16 cellular contexts compared by ENCODE assay signal in genomic region chr1:6960291-6960758, GRCh38.
DNase-seq lines count a peak whose midpoint lies in the region; ATAC-seq and TF ChIP-seq lines count a peak whose summit lies in the region.
"Had no signal": no experiment of that assay in that cellular context is flagged by ENCODE, and none has a peak within 500 bp of the region (broad histone marks: within the 10 kb centered on the region; RNA-seq: fewer than 3 reads in every experiment).

No MANE protein-coding gene starts in this region.

- TF ChIP-seq POLR2A in testis (IDR thresholded peaks at IDR 0.05) (no peak), Peyer's patch (IDR thresholded peaks at IDR 0.05) (no peak)

- intact Hi-C loops in left cardiac atrium (cut with DNase I) (no loop called here), testis (cut with DNase I; ENCODE audit: low total_unique reads) (no loop called here)

- H3K36me3 ChIP-seq in testis (ENCODE audit: low read depth, missing control alignments): no peaks in the 10 kb centered on the region
- no peaks in the 10 kb centered on the region for H3K36me3 ChIP-seq in Peyer's patch
- H3K36me3 ChIP-seq: thyroid gland had no signal

- TF ChIP-seq CTCF in testis (IDR thresholded peaks at IDR 0.05) (no peak), Peyer's patch (IDR thresholded peaks at IDR 0.05) (no peak)

- DNase-seq in NCI-H2029 (lab: John Stamatoyannopoulos, UW) (peak; percentile 17), NCI-H2029 treated with DMSO at 0.1 percent for 48 hours (lab: John Stamatoyannopoulos, UW) (no peak), left cardiac atrium (peak; percentile 69), testis (peak; percentile 76), putamen (ENCODE audit: low spot score) (no peak), SHP77 (lab: John Stamatoyannopoulos, UW) (no peak), Peyer's patch (no peak)
- DNase-seq: activated CD4-positive, alpha-beta memory T cell treated with anti-CD3 and anti-CD28 coated beads for 36 hours; aorta; Kasumi-1; mucosa of descending colon; OCI-M1; stimulated activated CD4-positive, alpha-beta T cell treated with anti-CD3 and anti-CD28 coated beads, Interleukin-4, amount 100 ng/mL, for 24 hours had no signal

- peaks cover 39% of the 10 kb centered on the region for H3K4me1 ChIP-seq in testis
- H3K4me1 ChIP-seq in Peyer's patch: peaks cover 0 to 26% (median 2%) of the 10 kb centered on the region in 4 donors

- H3K27me3 ChIP-seq in testis (no peaks in the 10 kb centered on the region), Peyer's patch (no peaks in the 10 kb centered on the region)

- peak; percentile 68 for ATAC-seq in SK-N-SH treated with all-trans-retinoic acid at 6 μM for 48 hours
- peak; percentile 5 to 28 for ATAC-seq in left cardiac atrium
- ATAC-seq: mucosa of descending colon had no signal

- no peaks in the 10 kb centered on the region for H3K9me3 ChIP-seq in testis
- H3K9me3 ChIP-seq in Peyer's patch: no peaks in the 10 kb centered on the region
- H3K9me3 ChIP-seq: mucosa of descending colon, thyroid gland had no signal

- H3K4me3 ChIP-seq in testis: no peak overlapping the region
- no peak overlapping the region for H3K4me3 ChIP-seq in Peyer's patch
- H3K4me3 ChIP-seq: mucosa of descending colon, thyroid gland had no signal

- 39 to 55% methylated on average over 10 to 12 of the region's 12 CpGs for WGBS in testis, 2 donors

- H3K27ac ChIP-seq in testis (peak overlapping the region in 1 of 2 donors; percentile 72), Peyer's patch (no peak overlapping the region)
- H3K27ac ChIP-seq: 22Rv1, thyroid gland had no signal

TF ChIP-seq in SK-N-SH treated with all-trans-retinoic acid at 6 μM for 48 hours, 23 proteins besides CTCF, POLR2A, EP300 and RAD21:
- TF ChIP-seq PPARA (CRISPR knock-in tag; IDR thresholded peaks at IDR 0.05; ENCODE audit: borderline replicate concordance) (no peak), ZNF70 (CRISPR knock-in tag; IDR thresholded peaks at IDR 0.05) (no peak)

Comparison
In these comparisons a context has a peak if more than half of its experiments do, and no peak if none do; other contexts are left out.
1. DNase-seq: peak in NCI-H2029 (single experiment), left cardiac atrium (single experiment) and testis (single experiment); none in NCI-H2029 treated with DMSO at 0.1 percent for 48 hours (single experiment), putamen (single experiment), SHP77 (0 of 2) and Peyer's patch (0 of 3).